In the genomic region with DNA sequence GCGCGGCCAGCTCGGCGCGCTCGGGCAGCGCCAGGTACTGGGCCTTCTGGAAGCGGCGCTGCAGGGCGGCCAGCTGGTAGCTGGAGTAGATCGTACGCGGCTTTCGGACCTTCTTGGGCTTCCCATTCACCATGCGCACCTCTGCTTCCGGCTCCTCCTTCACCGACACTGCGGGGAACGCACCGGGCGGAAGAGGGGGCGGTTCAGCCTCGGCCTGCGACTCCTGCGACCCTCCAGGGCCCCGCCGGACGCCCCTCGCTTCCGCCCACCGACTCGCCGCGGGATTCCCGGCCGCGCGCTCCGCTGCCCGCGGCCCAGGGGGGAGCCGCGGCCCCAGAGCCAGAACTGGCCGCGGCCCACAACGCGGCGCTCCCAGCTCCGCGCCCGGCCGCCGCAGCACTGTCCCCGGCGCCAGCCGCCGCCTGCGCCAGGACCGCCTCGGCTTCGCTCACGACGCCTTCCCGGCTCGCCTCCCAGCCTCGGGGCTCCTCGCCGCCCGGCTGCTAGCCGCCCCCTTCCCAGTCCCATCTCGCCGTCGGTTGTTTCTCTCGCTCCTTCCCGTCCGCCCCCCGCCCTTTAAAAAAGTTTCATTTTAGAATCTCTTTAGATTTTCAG, we compare ENCODE assay signal across 9 cellular contexts. TPM values are rescaled to one million over a fixed set of nuclear protein-coding genes. Genes with fewer than 3 reads are reported as not detected.
DNase-seq lines count a peak whose midpoint lies in the region; ATAC-seq and TF ChIP-seq lines count a peak whose summit lies in the region.
"Had no signal": no experiment of that assay in that cellular context is flagged by ENCODE, and none has a peak within 500 bp of the region (broad histone marks: within the 10 kb centered on the region; RNA-seq: fewer than 3 reads in every experiment).

No MANE protein-coding gene starts in this region.

- WGBS in gastroesophageal sphincter (ENCODE audit: low coverage in 1 of 2), 2 donors: 0% methylated on average over 1 to 8 of the region's 77 CpGs
- WGBS in ovary, 3 donors: 1% methylated on average over 56 to 77 of the region's 77 CpGs

- POLR2A ChIA-PET in activated CD4-positive, alpha-beta memory T cell treated with anti-CD3 and anti-CD28 coated beads for 36 hours (lab: Charles Lee): no interaction called here

- H3K27me3 ChIP-seq in gastroesophageal sphincter: peaks cover 100% of the 10 kb centered on the region
- H3K27me3 ChIP-seq in ovary: peaks cover 3% of the 10 kb centered on the region

- peak; percentile 52 for ATAC-seq in gastroesophageal sphincter
- ATAC-seq in GM21381 (IDR thresholded peaks at IDR 0.05; ENCODE audit: unreplicated experiment): no peak
- ATAC-seq in HG03025 (IDR thresholded peaks at IDR 0.05; ENCODE audit: low FRiP score, unreplicated experiment): no peak

- H3K4me3 ChIP-seq in gastroesophageal sphincter (peak overlapping the region; percentile 29 to 56), ovary (peak overlapping the region; percentile 27)

- H3K36me3 ChIP-seq in gastroesophageal sphincter (no peaks in the 10 kb centered on the region), ovary (no peaks in the 10 kb centered on the region)

- no peaks in the 10 kb centered on the region for H3K9me3 Mint-ChIP-seq in activated CD4-positive, alpha-beta memory T cell treated with anti-CD3 and anti-CD28 coated beads for 36 hours

- TF ChIP-seq POLR2A in gastroesophageal sphincter (IDR thresholded peaks at IDR 0.05) (no peak), ovary (IDR thresholded peaks at IDR 0.05) (no peak)

- TF ChIP-seq CTCF in gastroesophageal sphincter (IDR thresholded peaks at IDR 0.05) (no peak), ovary (IDR thresholded peaks at IDR 0.05) (no peak)

- H3K9me3 ChIP-seq in gastroesophageal sphincter: no peaks in the 10 kb centered on the region
- no peaks in the 10 kb centered on the region for H3K9me3 ChIP-seq in ovary

- peak overlapping the region; percentile 66 for H3K4me3 Mint-ChIP-seq in activated CD4-positive, alpha-beta memory T cell treated with anti-CD3 and anti-CD28 coated beads for 36 hours

- intact Hi-C loops in activated CD4-positive, alpha-beta memory T cell treated with anti-CD3 and anti-CD28 coated beads for 36 hours (cut with micrococcal nuclease): loop anchor here (1.0 to 10.0 kb wide), 3 partner anchors 25 to 289 kb away; partner anchors contain the start of genes DLX4 and SLC35B1
- intact Hi-C loops in ovary (cut with DNase I): loop anchor here in 2 of 4 donors (5.0 kb wide), 2 partner anchors 41 to 296 kb away; no protein-coding TSS in a partner anchor

- H3K27ac ChIP-seq in gastroesophageal sphincter: peak overlapping the region in 1 of 4 donors; percentile 64
- H3K27ac ChIP-seq in ovary: no peak overlapping the region

- peaks cover 21% of the 10 kb centered on the region for H3K4me1 Mint-ChIP-seq in activated CD4-positive, alpha-beta memory T cell treated with anti-CD3 and anti-CD28 coated beads for 36 hours (ENCODE audit: low read depth)

- peaks cover 71% of the 10 kb centered on the region for H3K27me3 Mint-ChIP-seq in activated CD4-positive, alpha-beta memory T cell treated with anti-CD3 and anti-CD28 coated beads for 36 hours

- DNase-seq in DMS 273 (lab: John Stamatoyannopoulos, UW; ENCODE audit: unreplicated experiment) (peak; percentile 73), DMS 273 treated with DMSO at 0.1 percent for 48 hours (lab: John Stamatoyannopoulos, UW) (no peak), ovary (peak in 2 of 5 donors; percentile 50 to 55), foreskin melanocyte (no peak)
- peak; percentile 56 for DNase-seq in activated CD4-positive, alpha-beta memory T cell treated with anti-CD3 and anti-CD28 coated beads for 36 hours

- H3K4me1 ChIP-seq in gastroesophageal sphincter: peaks cover 0 to 53% (median 22%) of the 10 kb centered on the region in 3 donors
- peaks cover 3% of the 10 kb centered on the region for H3K4me1 ChIP-seq in ovary (ENCODE audit: insufficient read depth)

- CTCF ChIA-PET in activated CD4-positive, alpha-beta memory T cell treated with anti-CD3 and anti-CD28 coated beads for 36 hours (lab: Charles Lee): interaction anchor here (1.0 to 10.8 kb wide), 6 partner anchors 39 to 436 kb away, joined by 4 to 264 read pairs (median 74); no protein-coding TSS in a partner anchor

- no peaks in the 10 kb centered on the region for H3K36me3 Mint-ChIP-seq in activated CD4-positive, alpha-beta memory T cell treated with anti-CD3 and anti-CD28 coated beads for 36 hours

- no peak overlapping the region for H3K27ac Mint-ChIP-seq in activated CD4-positive, alpha-beta memory T cell treated with anti-CD3 and anti-CD28 coated beads for 36 hours

- TF ChIP-seq EP300 in gastroesophageal sphincter (IDR thresholded peaks at IDR 0.05) (no peak), ovary (IDR thresholded peaks at IDR 0.05) (no peak)

RNA-seq across cellular contexts. Expression of gene DLX3, which starts 1.5 kb away (rescaled TPM):
- total RNA-seq in activated CD4-positive, alpha-beta memory T cell treated with anti-CD3 and anti-CD28 coated beads for 36 hours: not detected
- total RNA-seq in gastroesophageal sphincter: not detected
- total RNA-seq in ovary: 1 to 10 TPM in 1 of 7 donors, under 1 TPM in 5, not detected in 1; 0.11 to 1.3 (median 0.41) TPM
- under 1 TPM; 0.10 to 0.23 TPM for polyA plus RNA-seq in ovary
- total RNA-seq: T-helper 1 cell treated with Interleukin-12 subunit alpha and Interleukin-12 subunit beta and Interleukin-4 antibody, amounts not matched to agents 30 ng/mL and 1 ng/mL, for 36 hours had no signal

RNA-seq across cellular contexts. Expression of gene DLX4, which starts 24.5 kb away (rescaled TPM):
- under 1 TPM; 0.52 to 0.87 TPM for total RNA-seq in activated CD4-positive, alpha-beta memory T cell treated with anti-CD3 and anti-CD28 coated beads for 36 hours
- total RNA-seq in gastroesophageal sphincter (under 1 TPM in 1 of 4 donors, not detected in 3; 0.35 TPM), ovary (under 1 TPM in 1 of 7 donors, not detected in 6; 0.10 TPM)
- polyA plus RNA-seq in ovary: not detected
- total RNA-seq: T-helper 1 cell treated with Interleukin-12 subunit alpha and Interleukin-12 subunit beta and Interleukin-4 antibody, amounts not matched to agents 30 ng/mL and 1 ng/mL, for 36 hours had no signal

Comparison
In these comparisons a context has a peak if more than half of its experiments do, and no peak if none do; other contexts are left out.
1. DNase-seq: peak in DMS 273 (single experiment) and activated CD4-positive, alpha-beta memory T cell treated with anti-CD3 and anti-CD28 coated beads for 36 hours (single experiment); none in DMS 273 treated with DMSO at 0.1 percent for 48 hours (single experiment) and foreskin melanocyte (single experiment).